In genomic region chr7:140485463-140486265, GRCh38 we compare ENCODE assay signal across 1 cellular context.
TF ChIP-seq lines count a peak whose summit lies in the region.

No MANE protein-coding gene starts in this region.

TF ChIP-seq in K562, 482 proteins besides CTCF, POLR2A, EP300 and RAD21 (continued from another document and continues in another):
- TF ChIP-seq MGA (IDR thresholded peaks at IDR 0.05) (0 out of 2 replicates have a peak, but pooled peaks have one; percentile 10), ZNF316 (IDR thresholded peaks at IDR 0.05) (peak; percentile 97), ZHX1 (conservative IDR thresholded peaks at IDR 0.05; ENCODE audit: low read length) (0 out of 2 replicates have a peak, but pooled peaks have one; percentile 36), MEIS2 (IDR thresholded peaks at IDR 0.05; ENCODE audit: partially characterized antibody) (peak; percentile 43), UBTF (IDR thresholded peaks at IDR 0.05; ENCODE audit: borderline replicate concordance in 1 of 2, low read depth in 2 of 2, low read length in 2 of 2) (no peak), PHB (CRISPR knock-in tag; IDR thresholded peaks at IDR 0.05) (peak; percentile 18; the same call in 1 of the 2 replicates), TRIM28 (IDR thresholded peaks at IDR 0.05) (0 out of 2 replicates have a peak, but pooled peaks have one; percentile 25), ARID1B (IDR thresholded peaks at IDR 0.05) (peak; percentile 59), JUND (IDR thresholded peaks at IDR 0.05; ENCODE audit: borderline replicate concordance, low read depth, low read length) (no peak), JUND (tag; IDR thresholded peaks at IDR 0.05; ENCODE audit: borderline replicate concordance, low read depth, low read length) (no peak; the same call in 2 of the 3 replicates), SMARCA5 (IDR thresholded peaks at IDR 0.05) (no peak; the same call in 1 of the 2 replicates), BRD4 (IDR thresholded peaks at IDR 0.05) (no peak), EWSR1 (IDR thresholded peaks at IDR 0.05; ENCODE audit: borderline replicate concordance, low read depth, partially characterized antibody) (no peak), HNRNPUL1 (IDR thresholded peaks at IDR 0.05; ENCODE audit: low read length) (no peak), SMARCE1 (IDR thresholded peaks at IDR 0.05) (0 out of 2 replicates have a peak, but pooled peaks have one; percentile 20), CXXC5 (CRISPR knock-in tag; IDR thresholded peaks at IDR 0.05) (0 out of 2 replicates have a peak, but pooled peaks have one; percentile 9), FOSL1 (tag; conservative IDR thresholded peaks at IDR 0.05) (no peak), ELF2 (CRISPR knock-in tag; IDR thresholded peaks at IDR 0.05) (no peak), EHMT2 (IDR thresholded peaks at IDR 0.05) (no peak), ZNF133 (CRISPR knock-in tag; IDR thresholded peaks at IDR 0.05) (peak; percentile 64; the same call in 1 of the 2 replicates), NFYB (IDR thresholded peaks at IDR 0.05; ENCODE audit: extremely low read depth, insufficient read length) (peak; percentile 60), ZNF75A (CRISPR knock-in tag; IDR thresholded peaks at IDR 0.05) (no peak), ZKSCAN3 (CRISPR knock-in tag; IDR thresholded peaks at IDR 0.05) (no peak), NR4A1 (CRISPR knock-in tag; IDR thresholded peaks at IDR 0.05) (no peak), NR4A1 (tag; IDR thresholded peaks at IDR 0.05) (0 out of 2 replicates have a peak, but pooled peaks have one; percentile 20), PHF21A (IDR thresholded peaks at IDR 0.05; ENCODE audit: borderline replicate concordance, low read depth) (0 out of 2 replicates have a peak, but pooled peaks have one; percentile 23), MAZ (CRISPR knock-in tag; conservative IDR thresholded peaks at IDR 0.05 in 1 of 2, IDR thresholded peaks at IDR 0.05 in 1 of 2) (0 out of 4 replicates have a peak, but pooled peaks of 1 of the 2 experiments have one; percentile 46)
- TF ChIP-seq, protein P1, sequence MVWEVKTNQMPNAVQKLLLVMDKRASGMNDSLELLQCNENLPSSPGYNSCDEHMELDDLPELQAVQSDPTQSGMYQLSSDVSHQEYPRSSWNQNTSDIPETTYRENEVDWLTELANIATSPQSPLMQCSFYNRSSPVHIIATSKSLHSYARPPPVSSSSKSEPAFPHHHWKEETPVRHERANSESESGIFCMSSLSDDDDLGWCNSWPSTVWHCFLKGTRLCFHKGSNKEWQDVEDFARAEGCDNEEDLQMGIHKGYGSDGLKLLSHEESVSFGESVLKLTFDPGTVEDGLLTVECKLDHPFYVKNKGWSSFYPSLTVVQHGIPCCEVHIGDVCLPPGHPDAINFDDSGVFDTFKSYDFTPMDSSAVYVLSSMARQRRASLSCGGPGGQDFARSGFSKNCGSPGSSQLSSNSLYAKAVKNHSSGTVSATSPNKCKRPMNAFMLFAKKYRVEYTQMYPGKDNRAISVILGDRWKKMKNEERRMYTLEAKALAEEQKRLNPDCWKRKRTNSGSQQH (CRISPR knock-in tag; IDR thresholded peaks at IDR 0.05): no peak
- TF ChIP-seq, protein P2, sequence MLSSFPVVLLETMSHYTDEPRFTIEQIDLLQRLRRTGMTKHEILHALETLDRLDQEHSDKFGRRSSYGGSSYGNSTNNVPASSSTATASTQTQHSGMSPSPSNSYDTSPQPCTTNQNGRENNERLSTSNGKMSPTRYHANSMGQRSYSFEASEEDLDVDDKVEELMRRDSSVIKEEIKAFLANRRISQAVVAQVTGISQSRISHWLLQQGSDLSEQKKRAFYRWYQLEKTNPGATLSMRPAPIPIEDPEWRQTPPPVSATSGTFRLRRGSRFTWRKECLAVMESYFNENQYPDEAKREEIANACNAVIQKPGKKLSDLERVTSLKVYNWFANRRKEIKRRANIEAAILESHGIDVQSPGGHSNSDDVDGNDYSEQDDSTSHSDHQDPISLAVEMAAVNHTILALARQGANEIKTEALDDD (IDR thresholded peaks at IDR 0.05): peak; percentile 68
- TF ChIP-seq, protein P3, sequence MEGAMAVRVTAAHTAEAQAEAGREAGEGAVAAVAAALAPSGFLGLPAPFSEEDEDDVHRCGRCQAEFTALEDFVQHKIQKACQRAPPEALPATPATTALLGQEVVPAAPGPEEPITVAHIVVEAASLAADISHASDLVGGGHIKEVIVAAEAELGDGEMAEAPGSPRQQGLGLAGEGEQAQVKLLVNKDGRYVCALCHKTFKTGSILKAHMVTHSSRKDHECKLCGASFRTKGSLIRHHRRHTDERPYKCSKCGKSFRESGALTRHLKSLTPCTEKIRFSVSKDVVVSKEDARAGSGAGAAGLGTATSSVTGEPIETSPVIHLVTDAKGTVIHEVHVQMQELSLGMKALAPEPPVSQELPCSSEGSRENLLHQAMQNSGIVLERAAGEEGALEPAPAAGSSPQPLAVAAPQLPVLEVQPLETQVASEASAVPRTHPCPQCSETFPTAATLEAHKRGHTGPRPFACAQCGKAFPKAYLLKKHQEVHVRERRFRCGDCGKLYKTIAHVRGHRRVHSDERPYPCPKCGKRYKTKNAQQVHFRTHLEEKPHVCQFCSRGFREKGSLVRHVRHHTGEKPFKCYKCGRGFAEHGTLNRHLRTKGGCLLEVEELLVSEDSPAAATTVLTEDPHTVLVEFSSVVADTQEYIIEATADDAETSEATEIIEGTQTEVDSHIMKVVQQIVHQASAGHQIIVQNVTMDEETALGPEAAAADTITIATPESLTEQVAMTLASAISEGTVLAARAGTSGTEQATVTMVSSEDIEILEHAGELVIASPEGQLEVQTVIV (CRISPR knock-in tag; IDR thresholded peaks at IDR 0.05; ENCODE audit: borderline replicate concordance): no peak
- TF ChIP-seq, protein P4, sequence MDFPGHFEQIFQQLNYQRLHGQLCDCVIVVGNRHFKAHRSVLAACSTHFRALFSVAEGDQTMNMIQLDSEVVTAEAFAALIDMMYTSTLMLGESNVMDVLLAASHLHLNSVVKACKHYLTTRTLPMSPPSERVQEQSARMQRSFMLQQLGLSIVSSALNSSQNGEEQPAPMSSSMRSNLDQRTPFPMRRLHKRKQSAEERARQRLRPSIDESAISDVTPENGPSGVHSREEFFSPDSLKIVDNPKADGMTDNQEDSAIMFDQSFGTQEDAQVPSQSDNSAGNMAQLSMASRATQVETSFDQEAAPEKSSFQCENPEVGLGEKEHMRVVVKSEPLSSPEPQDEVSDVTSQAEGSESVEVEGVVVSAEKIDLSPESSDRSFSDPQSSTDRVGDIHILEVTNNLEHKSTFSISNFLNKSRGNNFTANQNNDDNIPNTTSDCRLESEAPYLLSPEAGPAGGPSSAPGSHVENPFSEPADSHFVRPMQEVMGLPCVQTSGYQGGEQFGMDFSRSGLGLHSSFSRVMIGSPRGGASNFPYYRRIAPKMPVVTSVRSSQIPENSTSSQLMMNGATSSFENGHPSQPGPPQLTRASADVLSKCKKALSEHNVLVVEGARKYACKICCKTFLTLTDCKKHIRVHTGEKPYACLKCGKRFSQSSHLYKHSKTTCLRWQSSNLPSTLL (IDR thresholded peaks at IDR 0.05): peak; percentile 79
